8 cellular contexts compared by ENCODE assay signal in the genomic region with DNA sequence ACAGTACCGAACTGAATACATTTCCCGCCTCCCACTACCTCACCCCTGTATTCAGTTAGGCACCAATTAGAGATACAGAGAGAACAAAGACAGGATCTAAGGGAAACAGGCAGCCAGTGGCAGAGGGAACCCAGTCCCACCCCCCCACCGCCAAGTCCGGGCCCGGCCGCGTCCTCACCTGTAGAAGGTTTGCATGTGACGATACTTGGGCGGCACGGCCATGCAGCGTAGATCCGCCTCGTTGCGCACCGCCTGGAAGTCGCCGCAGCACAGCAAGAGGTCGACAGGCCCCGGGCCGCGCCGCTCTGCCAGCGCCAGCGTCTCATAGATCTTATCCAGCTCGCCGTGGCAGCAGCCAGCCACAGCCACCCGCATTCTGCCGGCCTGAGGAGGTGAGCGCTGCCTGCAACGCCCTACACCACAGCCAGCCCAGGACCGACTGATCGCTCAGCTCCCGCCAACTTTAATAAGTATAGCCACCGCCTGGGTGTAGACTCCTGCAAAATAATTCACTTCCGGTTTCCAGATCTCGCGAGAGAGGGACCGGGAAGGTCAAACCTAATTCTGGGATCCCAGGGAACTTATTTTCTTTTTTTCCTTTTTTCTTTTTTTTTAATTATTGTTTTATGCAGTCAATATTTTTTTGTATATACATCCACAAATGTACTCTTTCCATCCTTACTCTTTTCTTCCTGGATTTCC. TPM values are rescaled to one million over a fixed set of nuclear protein-coding genes. Genes with fewer than 3 reads are reported as not detected.
A peak's percentile ranks its signal among the peaks of the same experiment; 100 is the strongest.
DNase-seq lines count a peak whose midpoint lies in the region; ATAC-seq and TF ChIP-seq lines count a peak whose summit lies in the region.

A gene with protein sequence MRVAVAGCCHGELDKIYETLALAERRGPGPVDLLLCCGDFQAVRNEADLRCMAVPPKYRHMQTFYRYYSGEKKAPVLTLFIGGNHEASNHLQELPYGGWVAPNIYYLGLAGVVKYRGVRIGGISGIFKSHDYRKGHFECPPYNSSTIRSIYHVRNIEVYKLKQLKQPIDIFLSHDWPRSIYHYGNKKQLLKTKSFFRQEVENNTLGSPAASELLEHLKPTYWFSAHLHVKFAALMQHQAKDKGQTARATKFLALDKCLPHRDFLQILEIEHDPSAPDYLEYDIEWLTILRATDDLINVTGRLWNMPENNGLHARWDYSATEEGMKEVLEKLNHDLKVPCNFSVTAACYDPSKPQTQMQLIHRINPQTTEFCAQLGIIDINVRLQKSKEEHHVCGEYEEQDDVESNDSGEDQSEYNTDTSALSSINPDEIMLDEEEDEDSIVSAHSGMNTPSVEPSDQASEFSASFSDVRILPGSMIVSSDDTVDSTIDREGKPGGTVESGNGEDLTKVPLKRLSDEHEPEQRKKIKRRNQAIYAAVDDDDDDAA (minus strand): TSS at position 501 of the 702 bp plus-strand sequence. CDS start 126 bp downstream, at position 375.

- H3K4me1 Mint-ChIP-seq in natural killer cell treated with Interleukin-12 subunit alpha and Interleukin-12 subunit beta and Interleukin-15 and Interleukin-18, amount 100 ng/mL, for 72 hours (ENCODE audit: low read depth in 2 of 2), result peaks cover 12 to 26% of the 10 kb centered on the region in 2 donors
- H3K4me1 Mint-ChIP-seq in stimulated activated naive CD8-positive, alpha-beta T cell treated with anti-CD3 and anti-CD28 coated beads, Interleukin-15, Interleukin-2, amounts not matched to agents 100 ng/mL and 50 ng/mL, for 24 hours (ENCODE audit: low read depth), result peaks cover 35% of the 10 kb centered on the region

- peak within 1 kb of the TSS; percentile 96 for H3K4me3 Mint-ChIP-seq in natural killer cell treated with Interleukin-12 subunit alpha and Interleukin-12 subunit beta and Interleukin-15 and Interleukin-18, amount 100 ng/mL, for 72 hours
- peak within 1 kb of the TSS; percentile 98 for H3K4me3 Mint-ChIP-seq in stimulated activated naive CD8-positive, alpha-beta T cell treated with anti-CD3 and anti-CD28 coated beads, Interleukin-15, Interleukin-2, amounts not matched to agents 100 ng/mL and 50 ng/mL, for 24 hours

- peaks cover 0 to 2% of the 10 kb centered on the region in 2 donors for H3K27me3 Mint-ChIP-seq in natural killer cell treated with Interleukin-12 subunit alpha and Interleukin-12 subunit beta and Interleukin-15 and Interleukin-18, amount 100 ng/mL, for 72 hours
- H3K27me3 Mint-ChIP-seq in stimulated activated naive CD8-positive, alpha-beta T cell treated with anti-CD3 and anti-CD28 coated beads, Interleukin-15, Interleukin-2, amounts not matched to agents 100 ng/mL and 50 ng/mL, for 24 hours, result peaks cover 4% of the 10 kb centered on the region

- no peaks in the 10 kb centered on the region for H3K27me3 ChIP-seq in H7 (ENCODE audit: control insufficient read depth, insufficient read depth, low read length)
- no peaks in the 10 kb centered on the region for H3K27me3 ChIP-seq in Loucy (ENCODE audit: insufficient read depth, low read length, poor library complexity, severe bottlenecking)

- H3K27ac Mint-ChIP-seq in natural killer cell treated with Interleukin-12 subunit alpha and Interleukin-12 subunit beta and Interleukin-15 and Interleukin-18, amount 100 ng/mL, for 72 hours, result peak within 1 kb of the TSS; percentile 89 to 91
- H3K27ac Mint-ChIP-seq in stimulated activated naive CD8-positive, alpha-beta T cell treated with anti-CD3 and anti-CD28 coated beads, Interleukin-15, Interleukin-2, amounts not matched to agents 100 ng/mL and 50 ng/mL, for 24 hours, result peak within 1 kb of the TSS; percentile 97

- no peaks in the 10 kb centered on the region for H3K9me2 ChIP-seq in Loucy (replicated peaks; ENCODE audit: low read depth, low read length)

- H3F3A ChIP-seq in Loucy (ENCODE audit: low read depth), result 0 out of 2 replicates have a peak, but pooled peaks cover 3% of the 10 kb centered on the region

- ATAC-seq in natural killer cell treated with Interleukin-12 subunit alpha and Interleukin-12 subunit beta and Interleukin-15 and Interleukin-18, amount 100 ng/mL, for 72 hours, result peak; percentile 93

- H3K4me1 ChIP-seq in ES-I3 (ENCODE audit: insufficient read depth, low read length) (no peaks in the 10 kb centered on the region), Loucy (ENCODE audit: insufficient read depth, low read length, poor library complexity, severe bottlenecking) (peaks cover 25% of the 10 kb centered on the region)

- H3K4me2 ChIP-seq in Loucy (ENCODE audit: low read depth, low read length, poor library complexity, severe bottlenecking), result peak within 1 kb of the TSS; percentile 75

- H3K9ac ChIP-seq in ES-I3 (ENCODE audit: low read depth, low read length) (peak within 1 kb of the TSS; percentile 98), Loucy (ENCODE audit: low read depth, low read length, poor library complexity, severe bottlenecking) (peak within 1 kb of the TSS; percentile 82)

- peak within 1 kb of the TSS; percentile 97 for H2AFZ ChIP-seq in Loucy (ENCODE audit: low read length)

- no peaks in the 10 kb centered on the region for H3K9me3 Mint-ChIP-seq in natural killer cell treated with Interleukin-12 subunit alpha and Interleukin-12 subunit beta and Interleukin-15 and Interleukin-18, amount 100 ng/mL, for 72 hours
- H3K9me3 Mint-ChIP-seq in stimulated activated naive CD8-positive, alpha-beta T cell treated with anti-CD3 and anti-CD28 coated beads, Interleukin-15, Interleukin-2, amounts not matched to agents 100 ng/mL and 50 ng/mL, for 24 hours, result no peaks in the 10 kb centered on the region

- H3K36me3 ChIP-seq in ES-I3 (ENCODE audit: insufficient read depth, low read length), result no peaks in the 10 kb centered on the region
- peaks cover 1% of the 10 kb centered on the region for H3K36me3 ChIP-seq in H7 (replicated peaks; ENCODE audit: control insufficient read depth, insufficient read depth, low read length)
- no peaks in the 10 kb centered on the region for H3K36me3 ChIP-seq in Loucy (ENCODE audit: insufficient read depth, low read length)

- H3K36me3 Mint-ChIP-seq in natural killer cell treated with Interleukin-12 subunit alpha and Interleukin-12 subunit beta and Interleukin-15 and Interleukin-18, amount 100 ng/mL, for 72 hours, result peaks cover 4% of the 10 kb centered on the region
- H3K36me3 Mint-ChIP-seq in stimulated activated naive CD8-positive, alpha-beta T cell treated with anti-CD3 and anti-CD28 coated beads, Interleukin-15, Interleukin-2, amounts not matched to agents 100 ng/mL and 50 ng/mL, for 24 hours (ENCODE audit: low read depth), result peaks cover 33% of the 10 kb centered on the region

- peak; percentile 77 for DNase-seq in H7
- DNase-seq in SHP77 treated with DMSO at 0.1 percent for 48 hours (lab: John Stamatoyannopoulos, UW), result peak; percentile 84
- DNase-seq in activated effector memory CD4-positive, alpha-beta T cell treated with Interleukin-2 at 50 U/mL for 16 hours, result peak; percentile 64
- DNase-seq in fibroblast of the aortic adventitia (ENCODE audit: low read depth), result peak; percentile 88
- peak; percentile 80 for DNase-seq in natural killer cell treated with Interleukin-12 subunit alpha and Interleukin-12 subunit beta and Interleukin-15 and Interleukin-18, amount 100 ng/mL, for 72 hours (ENCODE audit: low spot score)

- H3K9me3 ChIP-seq in ES-I3 (ENCODE audit: control insufficient read depth, insufficient read depth, low read length) (no peaks in the 10 kb centered on the region), Loucy (ENCODE audit: insufficient read depth, low read depth, low read length) (no peaks in the 10 kb centered on the region)

- peak within 1 kb of the TSS; percentile 90 for H3K4me3 ChIP-seq in H7 (ENCODE audit: insufficient read depth, low read depth, low read length)
- peak within 1 kb of the TSS; percentile 76 for H3K4me3 ChIP-seq in Loucy (ENCODE audit: low read length, poor library complexity, severe bottlenecking)
- peak within 1 kb of the TSS; percentile 73 for H3K4me3 ChIP-seq in fibroblast of the aortic adventitia (ENCODE audit: low read depth, low read length)

- H4K20me1 ChIP-seq in Loucy (ENCODE audit: insufficient read depth, low read length, poor library complexity, severe bottlenecking), result peaks cover 22% of the 10 kb centered on the region

- no peak for TF ChIP-seq CTCF in Loucy (conservative IDR thresholded peaks at IDR 0.05; ENCODE audit: low read length)
- TF ChIP-seq CTCF in fibroblast of the aortic adventitia (IDR thresholded peaks at IDR 0.05; ENCODE audit: insufficient read depth, low read length), result no peak

- peaks cover 47% of the 10 kb centered on the region for H3K79me2 ChIP-seq in Loucy (ENCODE audit: insufficient read depth, low read length)

RNA-seq across cellular contexts. Expression of the gene that starts here (rescaled TPM):
- total RNA-seq in H7 (2014; rRNA removed; shearing (Covaris generic)), result 16.0 and 16.7 TPM in 2 replicates
- 17.5 and 26.6 TPM in 2 replicates for total RNA-seq in fibroblast of the aortic adventitia (ENCODE audit: low replicate concordance)
- 10 to 100 TPM; 21.6 to 23.4 TPM for total RNA-seq in natural killer cell treated with Interleukin-12 subunit alpha and Interleukin-12 subunit beta and Interleukin-15 and Interleukin-18, amount 100 ng/mL, for 72 hours

Comparison
In these comparisons a context has a peak if more than half of its experiments do, and no peak if none do; other contexts are left out.
1. Peak in every context shown above with its lines: DNase-seq, ATAC-seq and H3K4me3 ChIP-seq.